In the genomic region with DNA sequence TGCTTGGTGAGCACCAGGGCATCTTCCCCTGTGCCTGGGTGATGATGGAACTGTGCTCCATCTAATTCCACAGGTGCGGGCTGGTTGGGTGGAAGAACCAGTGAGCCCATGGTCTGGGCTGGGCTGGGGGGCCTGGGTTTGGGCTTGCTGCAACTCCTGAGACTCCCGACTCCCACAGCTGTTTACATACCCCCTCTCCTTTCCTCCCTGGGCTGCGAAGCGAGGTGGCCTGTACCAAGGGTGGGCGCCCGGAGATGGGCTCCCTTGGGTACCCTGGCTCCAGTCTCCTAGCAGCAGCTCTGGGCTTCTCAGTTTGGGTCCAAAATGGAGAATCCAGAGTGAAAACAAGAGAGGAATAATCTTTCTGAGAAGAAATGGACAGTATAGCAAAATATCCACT, we compare ENCODE assay signal across 14 cellular contexts. TPM values are rescaled to one million over a fixed set of nuclear protein-coding genes. Genes with fewer than 3 reads are reported as not detected.
A peak's percentile ranks its signal among the peaks of the same experiment; 100 is the strongest.
DNase-seq lines count a peak whose midpoint lies in the region; ATAC-seq and TF ChIP-seq lines count a peak whose summit lies in the region.
"Had no signal": no experiment of that assay in that cellular context is flagged by ENCODE, and none has a peak within 500 bp of the region (broad histone marks: within the 10 kb centered on the region; RNA-seq: fewer than 3 reads in every experiment).

No MANE protein-coding gene starts in this region.

- POLR2A ChIA-PET in IMR-90 (lab: Charles Lee; ENCODE audit: unreplicated experiment) (interaction anchor here (0.6 kb wide), 1 partner anchor 40 kb away, joined by 3 read pairs; no protein-coding TSS in a partner anchor), A673 (lab: Charles Lee; ENCODE audit: low non-redundant PET) (interaction anchor here (0.6 kb wide), 1 partner anchor 232 kb away, joined by 4 read pairs; no protein-coding TSS in a partner anchor)

- peaks cover 21% of the 10 kb centered on the region for H3K9me1 ChIP-seq in IMR-90 (ENCODE audit: insufficient read depth, low read length)

- H2AK9ac ChIP-seq in IMR-90 (replicated peaks; ENCODE audit: low read depth, low read length, poor library complexity) = peak overlapping the region; percentile 37

- H3K4me2 ChIP-seq in IMR-90 (ENCODE audit: low read depth, low read length) (no peak overlapping the region), neural progenitor cell (no peak overlapping the region), smooth muscle cell (no peak overlapping the region)
- H3K4me2 ChIP-seq: GM23338 had no signal

- intact Hi-C loops in IMR-90 (cut with micrococcal nuclease) (no loop called here), A673 (cut with micrococcal nuclease; ENCODE audit: unreplicated experiment) (no loop called here)

- no peaks in the 10 kb centered on the region for H3K27me3 Mint-ChIP-seq in activated CD8-positive, alpha-beta memory T cell treated with anti-CD3 and anti-CD28 coated beads, Interleukin-2, amount 10 ng/mL, durations not matched to agents 7 days and 5 days
- H3K27me3 Mint-ChIP-seq in T-helper 17 cell (no peaks in the 10 kb centered on the region), neural progenitor cell (ENCODE audit: insufficient read depth, low read depth) (no peaks in the 10 kb centered on the region)
- H3K27me3 Mint-ChIP-seq: B cell; CD4-positive, alpha-beta memory T cell had no signal

- peaks cover 13% of the 10 kb centered on the region for H3K36me3 Mint-ChIP-seq in activated CD8-positive, alpha-beta memory T cell treated with anti-CD3 and anti-CD28 coated beads, Interleukin-2, amount 10 ng/mL, durations not matched to agents 7 days and 5 days
- H3K36me3 Mint-ChIP-seq in T-helper 17 cell (ENCODE audit: low read depth) = peaks cover 13% of the 10 kb centered on the region
- peaks cover 6% of the 10 kb centered on the region for H3K36me3 Mint-ChIP-seq in neural progenitor cell

- CTCF ChIA-PET in activated CD8-positive, alpha-beta memory T cell treated with anti-CD3 and anti-CD28 coated beads, Interleukin-2, amount 10 ng/mL, durations not matched to agents 7 days and 5 days (lab: Charles Lee) = interaction anchor here (0.8 to 3.1 kb wide), 4 partner anchors 19 to 240 kb away, joined by 3 to 11 read pairs (median 3); no protein-coding TSS in a partner anchor
- CTCF ChIA-PET in IMR-90 (lab: Yijun Ruan, JAX) = interaction anchor here (0.6 kb wide), 1 partner anchor 19 kb away, joined by 4 read pairs; no protein-coding TSS in a partner anchor
- CTCF ChIA-PET in A673 (lab: Charles Lee) = no interaction called here

- TF ChIP-seq RAD21 in IMR-90 (IDR thresholded peaks at IDR 0.05; ENCODE audit: low read length) = no peak

- H3K4me1 ChIP-seq in IMR-90 (ENCODE audit: control insufficient read depth, insufficient read depth, low read length) (peaks cover 4% of the 10 kb centered on the region; the same call in 1 of the 2 replicates), neural progenitor cell (peaks cover 8% of the 10 kb centered on the region), A673 (ENCODE audit: insufficient read depth, low read length, poor library complexity, severe bottlenecking) (peaks cover 9% of the 10 kb centered on the region), smooth muscle cell (ENCODE audit: low read depth) (peaks cover 8% of the 10 kb centered on the region)

- peaks cover 39 to 79% of the 10 kb centered on the region in 2 experiments for H3K79me1 ChIP-seq in IMR-90 (ENCODE audit: low read depth in 1 of 2, low read length in 2 of 2)

- no peak overlapping the region for H3K18ac ChIP-seq in IMR-90 (ENCODE audit: low read depth, low read length)

- no peak overlapping the region for H2AFZ ChIP-seq in IMR-90 (replicated peaks; ENCODE audit: low read length, poor library complexity)
- H2AFZ ChIP-seq in neural progenitor cell (replicated peaks) = no peak overlapping the region
- no peak overlapping the region for H2AFZ ChIP-seq in smooth muscle cell (ENCODE audit: low read depth)
- H2AFZ ChIP-seq: GM23338 had no signal

- no peak overlapping the region for H3K27ac ChIP-seq in IMR-90 (ENCODE audit: insufficient read depth, low read length)
- no peak overlapping the region for H3K27ac ChIP-seq in neural progenitor cell
- H3K27ac ChIP-seq in A673 (ENCODE audit: low read depth, low read length, poor library complexity, severe bottlenecking) = no peak overlapping the region
- no peak overlapping the region for H3K27ac ChIP-seq in smooth muscle cell (ENCODE audit: low read depth)

- H2BK20ac ChIP-seq in IMR-90 (ENCODE audit: low read depth, low read length) = no peak overlapping the region

- TF ChIP-seq CTCF in IMR-90 (conservative IDR thresholded peaks at IDR 0.05; ENCODE audit: low read depth, low read length) = no peak
- TF ChIP-seq CTCF in neural progenitor cell (IDR thresholded peaks at IDR 0.05) = no peak
- no peak for TF ChIP-seq CTCF in A673 (conservative IDR thresholded peaks at IDR 0.05; ENCODE audit: low read depth, low read length)
- no peak for TF ChIP-seq CTCF in smooth muscle cell (IDR thresholded peaks at IDR 0.05; ENCODE audit: borderline replicate concordance, insufficient read depth, poor library complexity, severe bottlenecking)

- no peak overlapping the region for H3K23ac ChIP-seq in IMR-90 (ENCODE audit: low read depth, low read length)

- no peak overlapping the region for H2BK5ac ChIP-seq in IMR-90 (ENCODE audit: low read depth, low read length, poor library complexity, severe bottlenecking)

- H3K9me3 Mint-ChIP-seq in activated CD8-positive, alpha-beta memory T cell treated with anti-CD3 and anti-CD28 coated beads, Interleukin-2, amount 10 ng/mL, durations not matched to agents 7 days and 5 days (ENCODE audit: low read depth) = no peaks in the 10 kb centered on the region
- H3K9me3 Mint-ChIP-seq in neural progenitor cell = no peaks in the 10 kb centered on the region
- H3K9me3 Mint-ChIP-seq: CD4-positive, alpha-beta memory T cell; GM23338 had no signal

- in situ Hi-C loops in IMR-90 (cut with MboI; ENCODE audit: low sequenced_read_pairs) = no loop called here

- no peak overlapping the region for H3K4me3 Mint-ChIP-seq in activated CD8-positive, alpha-beta memory T cell treated with anti-CD3 and anti-CD28 coated beads, Interleukin-2, amount 10 ng/mL, durations not matched to agents 7 days and 5 days
- H3K4me3 Mint-ChIP-seq in T-helper 17 cell = peak overlapping the region; percentile 62
- no peak overlapping the region for H3K4me3 Mint-ChIP-seq in neural progenitor cell
- H3K4me3 Mint-ChIP-seq: B cell; CD4-positive, alpha-beta memory T cell; GM23338 had no signal

- H3K4me3 ChIP-seq in IMR-90 (ENCODE audit: insufficient read depth, low read depth, low read length) = no peak overlapping the region
- no peak overlapping the region for H3K4me3 ChIP-seq in neural progenitor cell
- no peak overlapping the region for H3K4me3 ChIP-seq in A673 (ENCODE audit: low read depth, low read length, poor library complexity, severe bottlenecking)
- H3K4me3 ChIP-seq in smooth muscle cell = no peak overlapping the region
- H3K4me3 ChIP-seq: GM23338 had no signal

- H3F3A ChIP-seq in neural progenitor cell (ENCODE audit: low read depth) (peaks cover 3% of the 10 kb centered on the region), smooth muscle cell (ENCODE audit: low read depth) (peaks cover 2% of the 10 kb centered on the region)

- DNase-seq in activated CD8-positive, alpha-beta memory T cell treated with anti-CD3 and anti-CD28 coated beads, Interleukin-2, amount 10 ng/mL, durations not matched to agents 7 days and 5 days = no peak
- DNase-seq in activated CD8-positive, alpha-beta memory T cell treated with anti-CD3 and anti-CD28 coated beads for 24 hours = no peak
- DNase-seq in IMR-90 (no peak), T-helper 17 cell (no peak), neural progenitor cell (ENCODE audit: low spot score) (no peak), A673 (ENCODE audit: low spot score) (no peak), smooth muscle cell (lab: John Stamatoyannopoulos, UW; ENCODE audit: unreplicated experiment) (no peak)
- DNase-seq: C1 segment of cervical spinal cord; CD4-positive, alpha-beta memory T cell; DMS79; H7 had no signal

- H4K8ac ChIP-seq in IMR-90 (ENCODE audit: low read depth in 2 of 2, low read length in 2 of 2) = no peak overlapping the region

- no peak overlapping the region for H3K14ac ChIP-seq in IMR-90 (replicated peaks; ENCODE audit: low read depth, low read length)

- H4K5ac ChIP-seq in IMR-90 (ENCODE audit: low read depth, low read length) = no peak overlapping the region

- dilution Hi-C loops in IMR-90 (cut with HindIII; ENCODE audit: low sequenced_read_pairs, unreplicated experiment) = no loop called here

- no peak overlapping the region for H2AK5ac ChIP-seq in IMR-90 (ENCODE audit: low read depth, low read length)

- ATAC-seq in activated CD8-positive, alpha-beta memory T cell treated with anti-CD3 and anti-CD28 coated beads, Interleukin-2, amount 10 ng/mL, durations not matched to agents 7 days and 5 days = no peak
- ATAC-seq in IMR-90 (ENCODE audit: low read depth) (no peak), T-helper 17 cell (no peak), HG02885 (IDR thresholded peaks at IDR 0.05; ENCODE audit: poor library complexity, unreplicated experiment) (no peak)
- ATAC-seq: GM23338 had no signal

- H3K27me3 ChIP-seq in IMR-90 (ENCODE audit: control insufficient read depth, insufficient read depth, low read length) (no peaks in the 10 kb centered on the region), neural progenitor cell (no peaks in the 10 kb centered on the region), A673 (replicated peaks; ENCODE audit: insufficient read depth, low read depth, low read length, poor library complexity) (no peaks in the 10 kb centered on the region), smooth muscle cell (ENCODE audit: low read depth) (no peaks in the 10 kb centered on the region)

- no peak for TF ChIP-seq POLR2A in IMR-90 (IDR thresholded peaks at IDR 0.05; ENCODE audit: low read depth, low read length)

- H3K9ac ChIP-seq in IMR-90 (ENCODE audit: low read depth, low read length) (no peak overlapping the region), neural progenitor cell (no peak overlapping the region), smooth muscle cell (ENCODE audit: low read depth) (no peak overlapping the region)

- H4K20me1 ChIP-seq in IMR-90 (ENCODE audit: insufficient read depth, low read length) (peaks cover 5% of the 10 kb centered on the region; the same call in 1 of the 2 replicates), neural progenitor cell (ENCODE audit: low read depth) (peaks cover 43% of the 10 kb centered on the region), smooth muscle cell (ENCODE audit: low read depth) (peaks cover 67% of the 10 kb centered on the region)

- no CpG with 5 or more reads among the region's 6 CpGs for WGBS in IMR-90 (ENCODE audit: extremely low coverage in 2 of 2, insufficient read length in 1 of 2), 2 experiments
- 100% methylated on average over 6 of the region's 6 CpGs for WGBS in smooth muscle cell (ENCODE audit: low lambda C conversion rate)

- peak overlapping the region; percentile 2 for H3K27ac Mint-ChIP-seq in activated CD8-positive, alpha-beta memory T cell treated with anti-CD3 and anti-CD28 coated beads, Interleukin-2, amount 10 ng/mL, durations not matched to agents 7 days and 5 days
- peak overlapping the region; percentile 67 for H3K27ac Mint-ChIP-seq in T-helper 17 cell
- peak overlapping the region; percentile 15 for H3K27ac Mint-ChIP-seq in neural progenitor cell
- H3K27ac Mint-ChIP-seq: B cell, GM23338 had no signal

- no peak overlapping the region for H4K91ac ChIP-seq in IMR-90 (ENCODE audit: insufficient read depth, low read depth, low read length)

- no peak overlapping the region for H3K4ac ChIP-seq in IMR-90 (ENCODE audit: low read depth, low read length)

- no peak overlapping the region for H2BK15ac ChIP-seq in IMR-90 (ENCODE audit: low read depth, low read length)

- H3K36me3 ChIP-seq in IMR-90 (ENCODE audit: control insufficient read depth, insufficient read depth, low read length) (peaks cover 4% of the 10 kb centered on the region; the same call in 1 of the 2 replicates), neural progenitor cell (no peaks in the 10 kb centered on the region), A673 (ENCODE audit: insufficient read depth, low read length, poor library complexity, severe bottlenecking) (no peaks in the 10 kb centered on the region), smooth muscle cell (ENCODE audit: low read depth) (no peaks in the 10 kb centered on the region)

- H3K4me1 Mint-ChIP-seq in activated CD8-positive, alpha-beta memory T cell treated with anti-CD3 and anti-CD28 coated beads, Interleukin-2, amount 10 ng/mL, durations not matched to agents 7 days and 5 days = peaks cover 55% of the 10 kb centered on the region
- H3K4me1 Mint-ChIP-seq in T-helper 17 cell (peaks cover 49% of the 10 kb centered on the region), neural progenitor cell (peaks cover 6% of the 10 kb centered on the region)

- H3K56ac ChIP-seq in IMR-90 (ENCODE audit: extremely low read depth, insufficient read depth, low read length) = no peak overlapping the region

- BruUV-seq in IMR-90 (replicated peaks; lab: Mats Ljungman, UMichigan) (no TSS peak), A673 (replicated peaks; lab: Mats Ljungman, UMichigan) (no TSS peak)

- no peak overlapping the region for H2BK120ac ChIP-seq in IMR-90 (ENCODE audit: low read depth, low read length)

- no peaks in the 10 kb centered on the region for H3K9me3 ChIP-seq in IMR-90 (ENCODE audit: control insufficient read depth, insufficient read depth, low read length)
- no peaks in the 10 kb centered on the region for H3K9me3 ChIP-seq in T-helper 17 cell (ENCODE audit: control insufficient read depth, low read length, poor library complexity, severe bottlenecking)
- H3K9me3 ChIP-seq in neural progenitor cell (ENCODE audit: low read depth) = no peaks in the 10 kb centered on the region
- no peaks in the 10 kb centered on the region for H3K9me3 ChIP-seq in A673 (ENCODE audit: low read depth, low read length, poor library complexity, severe bottlenecking)
- H3K9me3 ChIP-seq in smooth muscle cell (replicated peaks; ENCODE audit: low read depth) = no peaks in the 10 kb centered on the region

- H3K79me2 ChIP-seq in neural progenitor cell (ENCODE audit: low read depth) = peaks cover 100% of the 10 kb centered on the region
- H3K79me2 ChIP-seq in smooth muscle cell (ENCODE audit: low read depth) = peaks cover 86% of the 10 kb centered on the region

RNA-seq across cellular contexts. Expression of a gene that starts 5.6 kb away (rescaled TPM):
- total RNA-seq in activated CD8-positive, alpha-beta memory T cell treated with anti-CD3 and anti-CD28 coated beads, Interleukin-2, amount 10 ng/mL, durations not matched to agents 7 days and 5 days = 10 to 100 TPM; 34.8 to 41.4 TPM
- total RNA-seq in IMR-90 (2012; rRNA removed) (2.7 and 7.2 TPM in 2 replicates), T-helper 17 cell (10 to 100 TPM; 19.6 to 22.6 TPM), neural progenitor cell (ENCODE audit: low replicate concordance) (16.3 and 31.4 TPM in 2 replicates), A673 (2021) (45.0 and 50.9 TPM in 2 replicates), smooth muscle cell (5.1 and 6.5 TPM in 2 replicates)
- polyA plus RNA-seq in IMR-90 (2012; rRNA removed) (7.9 and 12.2 TPM in 2 replicates), smooth muscle cell (1.4 and 2.6 TPM in 2 replicates)
- polyA plus RNA-seq in IMR-90 (2012; cell fraction: cytosol; rRNA removed) = 1.0 and 1.5 TPM in 2 replicates
- 0.23 and 2.2 TPM in 2 replicates for polyA plus RNA-seq in IMR-90 (2012; cell fraction: nucleus; rRNA removed; ENCODE audit: low replicate concordance)

Comparison
In these comparisons a context has a peak if more than half of its experiments do, and no peak if none do; other contexts are left out.
1. H3K27ac Mint-ChIP-seq: peak in every context shown above with its lines; median percentile 67 in T-helper 17 cell; 15 in neural progenitor cell; 2 in activated CD8-positive, alpha-beta memory T cell treated with anti-CD3 and anti-CD28 coated beads, Interleukin-2, amount 10 ng/mL, durations not matched to agents 7 days and 5 days.